ENCODE assay signal across 8 cellular contexts in the genomic region with DNA sequence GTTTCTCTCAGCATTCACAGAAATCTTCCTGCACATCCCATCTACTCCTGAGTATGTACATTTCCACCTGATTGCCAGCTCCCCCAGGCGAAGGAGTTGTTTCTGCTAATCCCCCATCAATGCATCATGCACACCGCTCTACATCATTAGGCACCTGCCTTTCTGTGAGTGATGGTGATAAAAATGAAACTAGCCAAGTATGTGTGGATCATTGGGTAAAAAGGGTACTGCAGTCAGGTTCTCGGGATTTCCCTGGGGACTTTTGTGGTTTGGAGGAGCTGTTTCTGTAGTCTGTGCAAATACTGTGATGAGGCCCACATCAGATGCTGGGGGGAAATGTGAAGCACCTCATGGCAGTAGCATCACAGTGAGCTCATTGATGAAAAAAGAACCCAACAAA. TPM values are rescaled to one million over a fixed set of nuclear protein-coding genes. Genes with fewer than 3 reads are reported as not detected.
DNase-seq lines count a peak whose midpoint lies in the region; ATAC-seq and TF ChIP-seq lines count a peak whose summit lies in the region.

No MANE protein-coding gene starts in this region.

- no peak for TF ChIP-seq CTCF in HFFc6 (IDR thresholded peaks at IDR 0.05)

- H3K36me3 Mint-ChIP-seq in HFFc6 (ENCODE audit: low read depth) = no peaks in the 10 kb centered on the region

- peak; percentile 54 for DNase-seq in activated CD4-positive, CD25-positive, alpha-beta regulatory T cell treated with anti-CD3 and anti-CD28 coated beads, Interleukin-2, amount 50 U/mL, for 16 hours (ENCODE audit: low read depth, low spot score)
- peak; percentile 19 for DNase-seq in germinal center (ENCODE audit: low spot score)
- no peak for DNase-seq in NCI-H82 treated with DMSO at 0.1 percent for 48 hours (lab: John Stamatoyannopoulos, UW; ENCODE audit: unreplicated experiment)
- DNase-seq in UCSD-AML1 (lab: John Stamatoyannopoulos, UW; ENCODE audit: unreplicated experiment) = no peak
- DNase-seq in HFFc6 = no peak
- no peak for DNase-seq in CD1c-positive myeloid dendritic cell (ENCODE audit: extremely low spot score)

- 0 out of 2 replicates have a peak, but pooled peaks cover 2% of the 10 kb centered on the region for H3K27me3 Mint-ChIP-seq in HFFc6 (ENCODE audit: insufficient read depth)

- ATAC-seq in GM19395 (IDR thresholded peaks at IDR 0.05; ENCODE audit: unreplicated experiment) (peak; percentile 80), HG03196 (IDR thresholded peaks at IDR 0.05; ENCODE audit: unreplicated experiment) (peak; percentile 85)

- no peaks in the 10 kb centered on the region for H3K9me3 Mint-ChIP-seq in HFFc6

- H3K4me3 Mint-ChIP-seq in HFFc6 = no peak overlapping the region

- no peak overlapping the region for H3K27ac Mint-ChIP-seq in HFFc6

- H3K4me1 Mint-ChIP-seq in HFFc6 (ENCODE audit: low read depth) = no peaks in the 10 kb centered on the region

RNA-seq across cellular contexts. Expression of gene CAMK4, which starts 30.4 kb away (rescaled TPM):
- total RNA-seq in HFFc6 (2021; fragmentation: NEBNext Ultra II Directional; extraction: Animal tissue kit (Norgen Biotek cat#: 25700)) = 1 to 10 TPM; 3.8 to 5.7 (median 4.4) TPM

Comparison
In these comparisons a context has a peak if more than half of its experiments do, and no peak if none do; other contexts are left out.
1. DNase-seq: peak in activated CD4-positive, CD25-positive, alpha-beta regulatory T cell treated with anti-CD3 and anti-CD28 coated beads, Interleukin-2, amount 50 U/mL, for 16 hours (single experiment) and germinal center (single experiment); none in NCI-H82 treated with DMSO at 0.1 percent for 48 hours (single experiment), UCSD-AML1 (single experiment), HFFc6 (single experiment) and CD1c-positive myeloid dendritic cell (single experiment).